Comparison of ENCODE assay signal across 20 cellular contexts in the genomic region with DNA sequence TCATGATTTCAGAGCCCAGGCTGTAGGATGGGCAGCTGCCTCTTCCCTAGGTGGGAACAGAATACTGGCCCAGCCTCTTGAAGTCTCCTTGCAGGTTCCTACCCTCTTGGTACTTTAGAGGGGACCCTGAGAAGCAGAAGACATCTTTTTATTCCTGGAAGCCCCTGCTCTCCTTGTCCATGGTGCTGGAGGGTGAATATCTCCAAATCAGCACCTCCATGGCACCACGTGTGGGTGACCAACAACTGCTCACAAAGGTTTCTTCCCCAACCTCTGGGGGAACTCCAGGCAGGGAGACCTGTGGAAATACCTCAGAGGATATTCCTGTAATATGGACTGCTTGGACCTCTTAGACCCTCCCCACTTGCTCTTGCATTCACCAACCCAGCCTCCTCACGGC. TPM values are rescaled to one million over a fixed set of nuclear protein-coding genes. Genes with fewer than 3 reads are reported as not detected.
"Had no signal": no experiment of that assay in that cellular context is flagged by ENCODE, and none has a peak within 500 bp of the region (broad histone marks: within the 10 kb centered on the region; RNA-seq: fewer than 3 reads in every experiment).

No MANE protein-coding gene starts in this region.

- H3K4me2 ChIP-seq: KMS-11 had no signal

- H3K27ac ChIP-seq: KMS-11, RWPE1 had no signal

- H3K9ac ChIP-seq: KMS-11 had no signal

- FAIRE-seq: HepG2 had no signal

- ATAC-seq: HepG2, Panc1 had no signal

- DNase-seq: IMR-90, Kasumi-1, MM.1S, NCI-H1092 treated with DMSO at 0.1 percent for 48 hours, NCI-H1436, NCI-H187, NCI-H2029, NCI-H2081 treated with DMSO at 0.1 percent for 48 hours, NCI-H2171, NCI-H226, NCI-H446, NCI-H510A, NCI-H524 treated with DMSO at 0.1 percent for 48 hours, NCI-H69, NCI-H774, SHP77 had no signal

RNA-seq across cellular contexts. Expression of a gene that starts 48.1 kb away (rescaled TPM):
- total RNA-seq: HepG2 had no signal
- polyA plus RNA-seq: HepG2 had no signal
